2 cellular contexts compared by ENCODE assay signal in genomic region chr6:33013608-33014007, GRCh38.
A peak's percentile ranks its signal among the peaks of the same experiment; 100 is the strongest.
TF ChIP-seq lines count a peak whose summit lies in the region.

No MANE protein-coding gene starts in this region.

TF ChIP-seq in GM23338, 12 proteins besides CTCF, POLR2A, EP300 and RAD21:
- TF ChIP-seq ZNF331 (CRISPR knock-in tag; IDR thresholded peaks at IDR 0.05; ENCODE audit: low read depth) (no peak), STAT1 (IDR thresholded peaks at IDR 0.05; ENCODE audit: unreplicated experiment) (no peak), POLR2AphosphoS5 (IDR thresholded peaks at IDR 0.05; ENCODE audit: low read depth) (no peak), ETS1 (IDR thresholded peaks at IDR 0.05) (no peak), ZNF114 (CRISPR knock-in tag; IDR thresholded peaks at IDR 0.05) (no peak), EZH2phosphoT487 (IDR thresholded peaks at IDR 0.05; ENCODE audit: unreplicated experiment) (no peak), EZH2 (IDR thresholded peaks at IDR 0.05; ENCODE audit: low read depth, unreplicated experiment) (no peak), NANOG (IDR thresholded peaks at IDR 0.05; ENCODE audit: borderline replicate concordance) (no peak), JUNB (IDR thresholded peaks at IDR 0.05; ENCODE audit: unreplicated experiment) (no peak), REST (IDR thresholded peaks at IDR 0.05; ENCODE audit: unreplicated experiment) (no peak), ZNF462 (CRISPR knock-in tag; IDR thresholded peaks at IDR 0.05) (no peak), CREB1 (CRISPR knock-in tag; IDR thresholded peaks at IDR 0.05; ENCODE audit: low read depth) (no peak)
TF ChIP-seq in GM23338: peak in this region for 0.

TF ChIP-seq in GM12878, 131 proteins besides CTCF, POLR2A, EP300 and RAD21:
- no peak for TF ChIP-seq MTA3 (IDR thresholded peaks at IDR 0.05; ENCODE audit: borderline replicate concordance, low read length)
- no peak for TF ChIP-seq ZNF384 (IDR thresholded peaks at IDR 0.05; ENCODE audit: borderline replicate concordance, low read depth, low read length)
- TF ChIP-seq PRDM15 (CRISPR knock-in tag; IDR thresholded peaks at IDR 0.05), result no peak
- TF ChIP-seq NRF1 (conservative IDR thresholded peaks at IDR 0.05; ENCODE audit: low read depth, low read length), result no peak
- no peak for TF ChIP-seq RB1 (IDR thresholded peaks at IDR 0.05; ENCODE audit: borderline replicate concordance)
- peak; percentile 94 for TF ChIP-seq NFXL1 (IDR thresholded peaks at IDR 0.05; ENCODE audit: borderline replicate concordance)
